In genomic region chr4:110211007-110211769, GRCh38 we compare ENCODE assay signal across 9 cellular contexts. TPM values are rescaled to one million over a fixed set of nuclear protein-coding genes. Genes with fewer than 3 reads are reported as not detected.
DNase-seq lines count a peak whose midpoint lies in the region; ATAC-seq, FAIRE-seq and TF ChIP-seq lines count a peak whose summit lies in the region.
"Had no signal": no experiment of that assay in that cellular context is flagged by ENCODE, and none has a peak within 500 bp of the region (broad histone marks: within the 10 kb centered on the region; RNA-seq: fewer than 3 reads in every experiment).

No MANE protein-coding gene starts in this region.

- H3K27me3 ChIP-seq in PC-9 (ENCODE audit: insufficient read depth, low read depth) (no peaks in the 10 kb centered on the region), breast epithelium (no peaks in the 10 kb centered on the region), HepG2 (ENCODE audit: control insufficient read depth in 1 of 2, insufficient read depth in 2 of 2, low read length in 2 of 2) (no peaks in the 10 kb centered on the region)
- H3K27me3 ChIP-seq: BLaER1 had no signal

- no peaks in the 10 kb centered on the region for H3K9me3 ChIP-seq in PC-9 (ENCODE audit: insufficient read depth, low read depth)
- no peaks in the 10 kb centered on the region for H3K9me3 ChIP-seq in breast epithelium
- H3K9me3 ChIP-seq in HepG2 (ENCODE audit: low read length) = no peaks in the 10 kb centered on the region
- H3K9me3 ChIP-seq: BLaER1 had no signal

- intact Hi-C loops in PC-9 (cut with micrococcal nuclease; ENCODE audit: unreplicated experiment) (loop anchor here (5.0 kb wide), 1 partner anchor 204 kb away; no protein-coding TSS in a partner anchor), breast epithelium (cut with DNase I; ENCODE audit: low total_unique reads) (loop anchor here (5.0 kb wide), 1 partner anchor 169 kb away; no protein-coding TSS in a partner anchor), HepG2 (cut with micrococcal nuclease; ENCODE audit: unreplicated experiment) (loop anchor here (1.0 kb wide), 3 partner anchors 161 to 304 kb away; no protein-coding TSS in a partner anchor), posterior vena cava (cut with DNase I) (loop anchor here in 1 of 2 donors (5.0 kb wide), 1 partner anchor 164 kb away; no protein-coding TSS in a partner anchor)

- no peak overlapping the region for H3K9ac ChIP-seq in HepG2 (ENCODE audit: insufficient read depth, low read depth, low read length)
- H3K9ac ChIP-seq: BLaER1 had no signal

- peaks cover 12% of the 10 kb centered on the region; the same call in 1 of the 2 replicates for H3K4me1 ChIP-seq in PC-9 (replicated peaks; ENCODE audit: insufficient read depth)
- H3K4me1 ChIP-seq in breast epithelium = no peaks in the 10 kb centered on the region
- H3K4me1 ChIP-seq in HepG2 (ENCODE audit: insufficient read depth, low read length) = no peaks in the 10 kb centered on the region
- H3K4me1 ChIP-seq: BLaER1 had no signal

- no TSS peak for BruUV-seq in PC-9 (replicated peaks; lab: Mats Ljungman, UMichigan)
- no TSS peak for BruUV-seq in HepG2 (replicated peaks; lab: Mats Ljungman, UMichigan)

- in situ Hi-C loops in HepG2 (cut with HindIII; ENCODE audit: extremely low pct_ligation_motif_present, low pct_unique_long_range_greater_than_20kb) = no loop called here

- H3K79me2 ChIP-seq in PC-9 (ENCODE audit: low read depth) = no peaks in the 10 kb centered on the region
- no peaks in the 10 kb centered on the region for H3K79me2 ChIP-seq in HepG2 (ENCODE audit: insufficient read depth, low read length)

- H3K36me3 ChIP-seq in PC-9 (ENCODE audit: low read depth) (no peaks in the 10 kb centered on the region), breast epithelium (no peaks in the 10 kb centered on the region), HepG2 (replicated peaks in 1 of 2; ENCODE audit: control insufficient read depth in 1 of 2, insufficient read depth in 2 of 2, low read length in 2 of 2) (no peaks in the 10 kb centered on the region)
- H3K36me3 ChIP-seq: BLaER1 had no signal

- H2AFZ ChIP-seq in PC-9 = no peak overlapping the region
- H2AFZ ChIP-seq in HepG2 (ENCODE audit: low read length) = peak overlapping the region; percentile 72

- no peak for TF ChIP-seq EP300 in HepG2 (IDR thresholded peaks at IDR 0.05; ENCODE audit: low read depth in 2 of 2, low read length in 2 of 2)
- no peak for TF ChIP-seq EP300 in HepG2 (CRISPR knock-in tag; IDR thresholded peaks at IDR 0.05; ENCODE audit: borderline replicate concordance)

- H3F3A ChIP-seq in PC-9 (ENCODE audit: insufficient read depth, low read depth) = no peaks in the 10 kb centered on the region

- peak; percentile 97 for ATAC-seq in GM19035 (IDR thresholded peaks at IDR 0.05; ENCODE audit: unreplicated experiment)
- ATAC-seq in HG03159 (IDR thresholded peaks at IDR 0.05; ENCODE audit: unreplicated experiment) = peak; percentile 86
- ATAC-seq in HepG2 = peak; percentile 81

- H3K4me3 ChIP-seq in PC-9 (no peak overlapping the region), breast epithelium (no peak overlapping the region), HepG2 (replicated peaks in 1 of 3; ENCODE audit: insufficient read depth in 1 of 3, low read depth in 2 of 3, low read length in 3 of 3) (peak overlapping the region in 1 of 3 experiments; percentile 15; a peak in 2 of 6 replicates)
- H3K4me3 ChIP-seq: BLaER1 had no signal

- TF ChIP-seq POLR2A in breast epithelium (IDR thresholded peaks at IDR 0.05) (no peak), HepG2 (IDR thresholded peaks at IDR 0.05; ENCODE audit: insufficient read depth in 1 of 2, low read depth in 2 of 2, low read length in 2 of 2) (no peak)

- TF ChIP-seq CTCF in PC-9 (conservative IDR thresholded peaks at IDR 0.05) (peak; percentile 72), breast epithelium (IDR thresholded peaks at IDR 0.05) (peak; percentile 24 to 56 (median 51)), HepG2 (CRISPR knock-in tag; IDR thresholded peaks at IDR 0.05) (peak; percentile 56)

- POLR2A ChIA-PET in PC-9 (lab: Charles Lee; ENCODE audit: unreplicated experiment) = no interaction called here
- POLR2A ChIA-PET in HepG2 (lab: Yijun Ruan, JAX) = no interaction called here

- H3K27ac ChIP-seq in PC-9 (no peak overlapping the region), breast epithelium (no peak overlapping the region), HepG2 (ENCODE audit: extremely low read length, insufficient read depth, low read length) (no peak overlapping the region)
- H3K27ac ChIP-seq: BLaER1 had no signal

- FAIRE-seq in HepG2 (lab: Jason Lieb, UNC) = peak; percentile 30

- H4K20me1 ChIP-seq in PC-9 (ENCODE audit: insufficient read depth) = no peaks in the 10 kb centered on the region
- H4K20me1 ChIP-seq in HepG2 (ENCODE audit: insufficient read depth, low read length) = no peaks in the 10 kb centered on the region
- H4K20me1 ChIP-seq: BLaER1 had no signal

- TF ChIP-seq RAD21 in HepG2 (CRISPR knock-in tag; IDR thresholded peaks at IDR 0.05) = 0 out of 2 replicates have a peak, but pooled peaks have one; percentile 25

- H3K9me2 ChIP-seq in PC-9 (ENCODE audit: insufficient read depth) = no peaks in the 10 kb centered on the region

- WGBS in HepG2 (ENCODE audit: low lambda C conversion rate) = 47% methylated on average over 13 of the region's 13 CpGs

- no peak overlapping the region for H3K4me2 ChIP-seq in PC-9
- H3K4me2 ChIP-seq in HepG2 (ENCODE audit: low read depth, low read length) = peak overlapping the region; percentile 69
- H3K4me2 ChIP-seq: BLaER1 had no signal

- CTCF ChIA-PET in PC-9 (lab: Charles Lee) = no interaction called here
- CTCF ChIA-PET in HepG2 (lab: Yijun Ruan, JAX; ENCODE audit: low intra/inter-chr PET ratio, low total read pairs) = interaction anchor here (1.8 to 2.3 kb wide), 2 partner anchors 161 to 206 kb away, joined by 6 to 26 read pairs; no protein-coding TSS in a partner anchor

- DNase-seq in DMS 273 (lab: John Stamatoyannopoulos, UW; ENCODE audit: unreplicated experiment) (peak; percentile 55), DMS 273 treated with DMSO at 0.1 percent for 48 hours (lab: John Stamatoyannopoulos, UW) (no peak), PC-9 (no peak), breast epithelium (ENCODE audit: low spot score in 2 of 2) (no peak), HepG2 (ENCODE audit: low spot score) (peak; percentile 53), posterior vena cava (ENCODE audit: low spot score) (no peak)

TF ChIP-seq in HepG2, 621 proteins besides CTCF, POLR2A, EP300 and RAD21 (continues in another document):
- no peak for TF ChIP-seq DDIT3 (CRISPR knock-in tag; IDR thresholded peaks at IDR 0.05)
- TF ChIP-seq CREM (IDR thresholded peaks at IDR 0.05) = no peak
- no peak for TF ChIP-seq CREM (CRISPR knock-in tag; IDR thresholded peaks at IDR 0.05)
- no peak for TF ChIP-seq ZNF124 (CRISPR knock-in tag; IDR thresholded peaks at IDR 0.05)
- TF ChIP-seq SMC3 (IDR thresholded peaks at IDR 0.05; ENCODE audit: low read length) = peak; percentile 18; the same call in 1 of the 2 replicates
- TF ChIP-seq FOXC1 (CRISPR knock-in tag; IDR thresholded peaks at IDR 0.05; ENCODE audit: borderline replicate concordance) = no peak
- 0 out of 2 replicates have a peak, but pooled peaks have one; percentile 6 for TF ChIP-seq CEBPG (CRISPR knock-in tag; IDR thresholded peaks at IDR 0.05)
- peak; percentile 76 for TF ChIP-seq STAG1 (CRISPR knock-in tag; IDR thresholded peaks at IDR 0.05)
- TF ChIP-seq GATAD2A (CRISPR knock-in tag; IDR thresholded peaks at IDR 0.05) = 0 out of 2 replicates have a peak, but pooled peaks have one; percentile 18
- no peak for TF ChIP-seq BRF2 (CRISPR knock-in tag; IDR thresholded peaks at IDR 0.05)

RNA-seq across cellular contexts. Expression of gene ELOVL6, which starts 12.8 kb away (rescaled TPM):
- total RNA-seq in PC-9 (2021) (13.2 and 25.3 TPM in 2 replicates), breast epithelium (1 to 10 TPM; 2.2 to 5.6 (median 4.1) TPM), HepG2 (2016; rRNA removed; fragmentation: Illumina TruSeq; extraction: Trizol) (14.1 and 19.6 TPM in 2 replicates), posterior vena cava (1 to 10 TPM; 6.1 to 6.8 TPM)
- 0.71 and 3.1 TPM in 2 replicates for total RNA-seq in HepG2 (2016; cell fraction: cytosol; rRNA removed; fragmentation: Illumina TruSeq; extraction: Trizol; ENCODE audit: low read depth)
- total RNA-seq in HepG2 (2016; cell fraction: insoluble cytoplasmic fraction; rRNA removed; fragmentation: Illumina TruSeq; extraction: Trizol) = 15.5 and 16.4 TPM in 2 replicates
- total RNA-seq in HepG2 (2016; cell fraction: membrane; rRNA removed; fragmentation: Illumina TruSeq; extraction: Trizol) = 8.2 and 9.0 TPM in 2 replicates
- total RNA-seq in HepG2 (2016; cell fraction: nucleus; rRNA removed; fragmentation: Illumina TruSeq; extraction: Trizol) = 18.1 and 18.9 TPM in 2 replicates
- 23.2 and 35.7 TPM in 2 replicates for polyA plus RNA-seq in HepG2 (2011; rRNA removed)
- polyA plus RNA-seq in HepG2 (2011; cell fraction: cytosol; rRNA removed) = 10.7 and 22.7 TPM in 2 replicates
- 10.2 and 14.1 TPM in 2 replicates for polyA plus RNA-seq in HepG2 (2011; cell fraction: nucleus; rRNA removed)
- 39.6 and 48.4 TPM in 2 replicates for polyA plus RNA-seq in HepG2 (2012)
- 3.2 and 4.5 TPM in 2 replicates for polyA plus RNA-seq in HepG2 (2016; cell fraction: cytosol; fragmentation: Illumina TruSeq; extraction: Trizol; ENCODE audit: low read depth)
- polyA plus RNA-seq in HepG2 (2016; cell fraction: insoluble cytoplasmic fraction; fragmentation: Illumina TruSeq; extraction: Trizol; ENCODE audit: low read depth) = 21.8 and 24.4 TPM in 2 replicates
- 7.5 and 9.5 TPM in 2 replicates for polyA plus RNA-seq in HepG2 (2016; cell fraction: membrane; fragmentation: Illumina TruSeq; extraction: Trizol; ENCODE audit: low read depth)
- 32.3 and 35.2 TPM in 2 replicates for polyA plus RNA-seq in HepG2 (2016; cell fraction: nucleus; fragmentation: Illumina TruSeq; extraction: Trizol; ENCODE audit: insufficient read depth, low read depth)
- polyA minus RNA-seq in HepG2 (2011; rRNA and poly(A)+ RNA removed; ENCODE audit: low replicate concordance) = 11.9 and 32.9 TPM in 2 replicates
- polyA minus RNA-seq in HepG2 (2011; cell fraction: cytosol; rRNA and poly(A)+ RNA removed) = 13.3 and 29.7 TPM in 2 replicates
- 21.6 and 31.1 TPM in 2 replicates for polyA minus RNA-seq in HepG2 (2011; cell fraction: nucleus; rRNA and poly(A)+ RNA removed)

Comparison
In these comparisons a context has a peak if more than half of its experiments do, and no peak if none do; other contexts are left out.
1. DNase-seq: peak in DMS 273 (single experiment) and HepG2 (single experiment); none in DMS 273 treated with DMSO at 0.1 percent for 48 hours (single experiment), PC-9 (0 of 2), breast epithelium (0 of 2) and posterior vena cava (single experiment).
2. Peak in every context shown above with its lines, with median percentiles within 50 percentile points of each other: ATAC-seq and CTCF ChIP-seq.